Comparison of ENCODE assay signal across 18 cellular contexts in genomic region chr20:64051532-64052325, GRCh38. TPM values are rescaled to one million over a fixed set of nuclear protein-coding genes. Genes with fewer than 3 reads are reported as not detected.
DNase-seq lines count a peak whose midpoint lies in the region; ATAC-seq and TF ChIP-seq lines count a peak whose summit lies in the region.
"Had no signal": no experiment of that assay in that cellular context is flagged by ENCODE, and none has a peak within 500 bp of the region (broad histone marks: within the 10 kb centered on the region; RNA-seq: fewer than 3 reads in every experiment).

No MANE protein-coding gene starts in this region.

- no peak overlapping the region for H4K91ac ChIP-seq in neuronal stem cell (ENCODE audit: low read depth, low read length, poor library complexity)

- H3K27me3 ChIP-seq in ascending aorta, result peaks cover 13% of the 10 kb centered on the region
- peaks cover 20 to 69% (median 37%) of the 10 kb centered on the region in 3 experiments for H3K27me3 ChIP-seq in neuronal stem cell (ENCODE audit: control insufficient read depth in 3 of 3, insufficient read depth in 3 of 3, low read depth in 1 of 3, low read length in 3 of 3)
- peaks cover 49% of the 10 kb centered on the region for H3K27me3 ChIP-seq in upper lobe of right lung

- H2BK120ac ChIP-seq in neuronal stem cell (ENCODE audit: low read depth, low read length), result no peak overlapping the region

- H3K23ac ChIP-seq in neuronal stem cell (ENCODE audit: low read depth, low read length, poor library complexity), result peak overlapping the region; percentile 85

- H3K36me3 ChIP-seq in ascending aorta, result no peaks in the 10 kb centered on the region
- H3K36me3 ChIP-seq in neuronal stem cell (replicated peaks in 1 of 2; ENCODE audit: control insufficient read depth in 2 of 2, insufficient read depth in 2 of 2, low read length in 2 of 2), result no peaks in the 10 kb centered on the region
- no peaks in the 10 kb centered on the region for H3K36me3 ChIP-seq in upper lobe of right lung

- DNase-seq in ascending aorta (ENCODE audit: low spot score in 2 of 2) (peak in 1 of 2 donors; percentile 30), cardiac septum (ENCODE audit: low spot score) (peak; percentile 91), neuronal stem cell (ENCODE audit: low spot score) (no peak), upper lobe of right lung (peak; percentile 77), NOMO-1 treated with DMSO at 0.1 percent for 48 hours (lab: John Stamatoyannopoulos, UW; ENCODE audit: unreplicated experiment) (no peak), NOMO-1 (lab: John Stamatoyannopoulos, UW; ENCODE audit: unreplicated experiment in 2 of 2) (no peak), NCI-H187 treated with DMSO at 0.1 percent for 48 hours (lab: John Stamatoyannopoulos, UW) (no peak)
- DNase-seq: activated CD4-positive, alpha-beta T cell treated with anti-CD3 and anti-CD28 coated beads for 4 hours; activated naive CD8-positive, alpha-beta T cell treated with anti-CD3 and anti-CD28 coated beads, Interleukin-2, amount 10 ng/mL, durations not matched to agents 7 days and 5 days; activated T-cell treated with anti-CD3 and anti-CD28 coated beads for 4 hours; HFFc6; Karpas-422; NCI-H69; small intestine; stimulated activated naive CD8-positive, alpha-beta T cell treated with anti-CD3 and anti-CD28 coated beads, Interleukin-15, amount 100 ng/mL, for 72 hours had no signal

- peak overlapping the region; percentile 81 for H2BK15ac ChIP-seq in neuronal stem cell (ENCODE audit: low read length)

- peak overlapping the region; percentile 17 for H3K14ac ChIP-seq in neuronal stem cell (ENCODE audit: low read length)

- ATAC-seq in upper lobe of right lung, result peak; percentile 47
- ATAC-seq: natural killer cell treated with Interleukin-12 subunit alpha and Interleukin-12 subunit beta and Interleukin-15 and Interleukin-18, amount 100 ng/mL, for 72 hours; stimulated activated naive CD8-positive, alpha-beta T cell treated with anti-CD3 and anti-CD28 coated beads, Interleukin-15, amount 100 ng/mL, for 72 hours had no signal

- WGBS in neuronal stem cell (ENCODE audit: extremely low coverage in 2 of 2, insufficient read length in 2 of 2, insufficient replicate concordance in 1 of 2), 2 donors, result no CpG with 5 or more reads among the region's 15 CpGs

- H2AK5ac ChIP-seq in neuronal stem cell (ENCODE audit: low read depth, low read length), result peak overlapping the region; percentile 99

- H3K18ac ChIP-seq in neuronal stem cell (ENCODE audit: low read length), result peak overlapping the region; percentile 4

- H3K4ac ChIP-seq in neuronal stem cell (ENCODE audit: low read length), result peak overlapping the region; percentile 37

- H3K4me1 ChIP-seq in ascending aorta (peaks cover 0 to 3% of the 10 kb centered on the region in 2 donors), neuronal stem cell (ENCODE audit: control insufficient read depth in 2 of 2, insufficient read depth in 1 of 2, low read depth in 1 of 2, low read length in 2 of 2) (peaks cover 17 to 27% of the 10 kb centered on the region in 2 donors), upper lobe of right lung (peaks cover 15% of the 10 kb centered on the region)

- no peaks in the 10 kb centered on the region for H3K79me1 ChIP-seq in neuronal stem cell (ENCODE audit: low read depth, low read length)

- H4K8ac ChIP-seq in neuronal stem cell (ENCODE audit: low read depth, low read length), result no peak overlapping the region

- H3K4me2 ChIP-seq in neuronal stem cell (ENCODE audit: insufficient read depth, low read length, poor library complexity, severe bottlenecking), result no peak overlapping the region

- TF ChIP-seq CTCF in ascending aorta (IDR thresholded peaks at IDR 0.05), result no peak
- no peak for TF ChIP-seq CTCF in upper lobe of right lung (IDR thresholded peaks at IDR 0.05)

- H2BK5ac ChIP-seq in neuronal stem cell (ENCODE audit: low read length), result peak overlapping the region; percentile 11

- H3K9ac ChIP-seq in neuronal stem cell (ENCODE audit: low read depth, low read length, poor library complexity), result no peak overlapping the region

- peak overlapping the region; percentile 58 for H2BK12ac ChIP-seq in neuronal stem cell (ENCODE audit: low read length)

- intact Hi-C loops in ascending aorta (cut with DNase I), result no loop called here
- intact Hi-C loops in cardiac septum (cut with DNase I), result no loop called here
- intact Hi-C loops in upper lobe of right lung (cut with DNase I), result no loop called here

- H3K27ac ChIP-seq in ascending aorta (peak overlapping the region; percentile 12 to 49), neuronal stem cell (replicated peaks; ENCODE audit: low read length) (no peak overlapping the region), upper lobe of right lung (peak overlapping the region; percentile 76)
- H3K27ac ChIP-seq: C4-2B, epithelial cell of prostate had no signal

- no peak overlapping the region for H2AFZ ChIP-seq in neuronal stem cell (ENCODE audit: low read length)

- H3K9me3 ChIP-seq in ascending aorta (no peaks in the 10 kb centered on the region), neuronal stem cell (replicated peaks in 1 of 2; ENCODE audit: control insufficient read depth in 2 of 2, insufficient read depth in 1 of 2, low read depth in 1 of 2, low read length in 2 of 2) (no peaks in the 10 kb centered on the region), upper lobe of right lung (no peaks in the 10 kb centered on the region)

- H3K4me3 ChIP-seq in ascending aorta (no peak overlapping the region), neuronal stem cell (ENCODE audit: low read length in 2 of 2) (no peak overlapping the region), upper lobe of right lung (peak overlapping the region; percentile 43)

RNA-seq across cellular contexts. Expression of gene SOX18, which starts 2.3 kb away (rescaled TPM):
- total RNA-seq in ascending aorta (244 TPM), cardiac septum (67.0 TPM), upper lobe of right lung (135 TPM)
- 0.13 TPM for polyA plus RNA-seq in neuronal stem cell (2013, experiment 1 of 2)
- polyA plus RNA-seq in neuronal stem cell (2013, experiment 2 of 2), result 0.08 TPM
- total RNA-seq: natural killer cell treated with Interleukin-12 subunit alpha and Interleukin-12 subunit beta and Interleukin-15 and Interleukin-18, amount 100 ng/mL, for 72 hours had no signal

RNA-seq across cellular contexts. Expression of gene TCEA2, which starts 11.3 kb away (rescaled TPM):
- total RNA-seq in ascending aorta, result 61.4 TPM
- total RNA-seq in cardiac septum, result 66.0 TPM
- 111 TPM for polyA plus RNA-seq in neuronal stem cell (2013, experiment 1 of 2)
- polyA plus RNA-seq in neuronal stem cell (2013, experiment 2 of 2), result 113 TPM
- 40.2 TPM for total RNA-seq in upper lobe of right lung

RNA-seq across cellular contexts. Expression of gene C20orf204, which starts 15.7 kb away (rescaled TPM):
- not detected for total RNA-seq in ascending aorta
- 0.86 TPM for total RNA-seq in cardiac septum
- polyA plus RNA-seq in neuronal stem cell (2013, experiment 1 of 2), result 0.14 TPM
- polyA plus RNA-seq in neuronal stem cell (2013, experiment 2 of 2), result 0.25 TPM
- 1.9 TPM for total RNA-seq in upper lobe of right lung

RNA-seq across cellular contexts. Expression of gene RGS19, which starts 27.6 kb away (rescaled TPM):
- total RNA-seq in ascending aorta (109 TPM), cardiac septum (3.1 TPM), upper lobe of right lung (40.8 TPM)
- polyA plus RNA-seq in neuronal stem cell (2013, experiment 1 of 2), result 7.9 TPM
- polyA plus RNA-seq in neuronal stem cell (2013, experiment 2 of 2), result 8.0 TPM

RNA-seq across cellular contexts. Expression of gene OPRL1, which starts 28.2 kb away (rescaled TPM):
- total RNA-seq in ascending aorta (0.21 TPM), cardiac septum (0.48 TPM), upper lobe of right lung (1.9 TPM)
- 2.6 TPM for polyA plus RNA-seq in neuronal stem cell (2013, experiment 1 of 2)
- polyA plus RNA-seq in neuronal stem cell (2013, experiment 2 of 2), result 2.5 TPM

Comparison
In these comparisons a context has a peak if more than half of its experiments do, and no peak if none do; other contexts are left out.
1. DNase-seq: peak in cardiac septum (single experiment) and upper lobe of right lung (single experiment); none in neuronal stem cell (single experiment), NOMO-1 treated with DMSO at 0.1 percent for 48 hours (single experiment), NOMO-1 (0 of 2) and NCI-H187 treated with DMSO at 0.1 percent for 48 hours (single experiment).